ENCODE assay signal across 8 cellular contexts in the genomic region with DNA sequence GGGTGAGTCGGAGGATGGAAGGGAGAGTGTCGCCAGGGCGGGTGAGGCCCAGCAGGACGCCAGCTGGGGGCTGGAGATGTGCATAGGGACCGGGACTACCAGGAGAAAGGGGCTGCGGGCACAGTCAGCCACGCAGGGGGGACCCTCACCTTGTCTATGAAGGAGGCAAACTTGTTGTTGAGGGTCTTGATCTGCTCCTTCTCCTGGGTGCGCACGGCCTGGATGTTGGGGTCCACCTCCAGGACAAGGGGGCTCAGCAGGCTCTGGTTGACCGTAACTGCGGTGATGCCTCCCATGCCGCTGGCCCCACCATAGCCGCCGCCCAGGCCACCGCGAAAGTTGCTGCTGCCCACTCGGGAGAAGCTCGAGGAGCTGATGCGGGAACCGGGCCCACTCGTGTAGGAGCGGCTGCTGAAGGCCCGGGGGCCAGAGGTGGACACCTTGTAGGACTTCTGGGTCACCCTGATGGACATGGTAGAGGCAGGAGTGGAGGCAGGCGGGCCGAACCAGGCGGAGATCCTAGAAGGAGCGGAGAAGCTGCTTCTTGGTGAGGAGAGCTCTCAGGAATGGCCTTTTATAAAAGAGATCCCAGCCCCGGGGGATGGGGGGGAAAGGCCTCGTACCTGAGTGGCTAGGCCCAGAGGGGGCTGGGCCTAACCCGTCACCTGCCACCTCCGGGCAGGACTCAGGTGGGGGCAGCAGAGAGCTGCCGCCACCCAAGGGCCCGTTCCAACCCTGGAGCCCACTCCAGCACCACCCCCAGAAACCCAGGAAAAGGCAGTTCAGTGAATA. TPM values are rescaled to one million over a fixed set of nuclear protein-coding genes. Genes with fewer than 3 reads are reported as not detected.
DNase-seq lines count a peak whose midpoint lies in the region; ATAC-seq and TF ChIP-seq lines count a peak whose summit lies in the region.
"Not testable (repeated sequence)": the region's sequence is repeated elsewhere in the genome, so short reads cannot be mapped to it uniquely, and the experiment has no call there.

A gene (minus strand): TSS at position 568 of the 792 bp plus-strand sequence. CDS start 95 bp downstream, at position 473.

- peak within 1 kb of the TSS; percentile 99 for H3K9ac ChIP-seq in NT2/D1 (ENCODE audit: insufficient read length, low read depth)

- DNase-seq in DMS53 treated with DMSO at 0.1 percent for 48 hours (lab: John Stamatoyannopoulos, UW; ENCODE audit: unreplicated experiment): peak; percentile 98
- DNase-seq in MG63; effector memory CD8-positive, alpha-beta T cell; tibial artery: not testable (repeated sequence)
- DNase-seq in NT2/D1 (ENCODE audit: low read depth, low spot score): peak; percentile 88
- DNase-seq in iPS-NIHi11 (ENCODE audit: low spot score): peak; percentile 94
- DNase-seq in nephron progenitor cell: peak; percentile 66

- not testable (repeated sequence) for ATAC-seq in activated T-helper 17 cell treated with anti-CD3 and anti-CD28 coated beads, Interleukin-2, amount 50 U/mL, for 72 hours (replicated peaks); effector memory CD8-positive, alpha-beta T cell (replicated peaks)

- peak within 1 kb of the TSS; percentile 40 for H3K27ac Mint-ChIP-seq in activated T-helper 17 cell treated with anti-CD3 and anti-CD28 coated beads, Interleukin-2, amount 50 U/mL, for 72 hours
- H3K27ac Mint-ChIP-seq in effector memory CD8-positive, alpha-beta T cell: peak within 1 kb of the TSS; percentile 44 to 95
- H3K27ac Mint-ChIP-seq in nephron progenitor cell: peak within 1 kb of the TSS; percentile 94

- not testable (repeated sequence) for H3K4me3 ChIP-seq in MG63
- H3K4me3 ChIP-seq in NT2/D1 (ENCODE audit: insufficient read length, low read depth) (peak within 1 kb of the TSS; percentile 96), tibial artery (peak within 1 kb of the TSS; percentile 45 to 49)

- TF ChIP-seq CTCF in nephron progenitor cell (IDR thresholded peaks at IDR 0.05): peak; percentile 36
- TF ChIP-seq CTCF in tibial artery (IDR thresholded peaks at IDR 0.05): not testable (repeated sequence)

- intact Hi-C loops in tibial artery (cut with DNase I; ENCODE audit: low total_unique reads): not testable (repeated sequence)

- not testable (repeated sequence) for H3K27me3 ChIP-seq in MG63; NT2/D1 (ENCODE audit: insufficient read depth, insufficient read length); tibial artery

- not testable (repeated sequence) for H3K36me3 ChIP-seq in MG63, tibial artery
- H3K36me3 ChIP-seq in NT2/D1 (ENCODE audit: insufficient read depth, insufficient read length, low read length): peaks cover 49% of the 10 kb centered on the region

- peak within 1 kb of the TSS; percentile 53 for H3K4me3 Mint-ChIP-seq in activated T-helper 17 cell treated with anti-CD3 and anti-CD28 coated beads, Interleukin-2, amount 50 U/mL, for 72 hours
- peak within 1 kb of the TSS; percentile 68 to 83 for H3K4me3 Mint-ChIP-seq in effector memory CD8-positive, alpha-beta T cell
- peak within 1 kb of the TSS; percentile 92 for H3K4me3 Mint-ChIP-seq in nephron progenitor cell

- not testable (repeated sequence) for H3K36me3 Mint-ChIP-seq in activated T-helper 17 cell treated with anti-CD3 and anti-CD28 coated beads, Interleukin-2, amount 50 U/mL, for 72 hours (ENCODE audit: low read depth); effector memory CD8-positive, alpha-beta T cell (ENCODE audit: insufficient read depth)
- H3K36me3 Mint-ChIP-seq in nephron progenitor cell (ENCODE audit: low read depth): peaks cover 24% of the 10 kb centered on the region

- not testable (repeated sequence) for H3K9me3 Mint-ChIP-seq in activated T-helper 17 cell treated with anti-CD3 and anti-CD28 coated beads, Interleukin-2, amount 50 U/mL, for 72 hours; effector memory CD8-positive, alpha-beta T cell; nephron progenitor cell

- H3K27ac ChIP-seq in tibial artery: peak within 1 kb of the TSS; percentile 49 to 63

- H3K4me1 ChIP-seq in NT2/D1 (ENCODE audit: insufficient read depth, insufficient read length) (peaks cover 25% of the 10 kb centered on the region), tibial artery (peaks cover 0 to 17% (median 5%) of the 10 kb centered on the region in 4 donors)

- H3K4me1 Mint-ChIP-seq in activated T-helper 17 cell treated with anti-CD3 and anti-CD28 coated beads, Interleukin-2, amount 50 U/mL, for 72 hours; effector memory CD8-positive, alpha-beta T cell (ENCODE audit: low read depth in 2 of 2): not testable (repeated sequence)
- H3K4me1 Mint-ChIP-seq in nephron progenitor cell: peaks cover 62% of the 10 kb centered on the region

- H3K9me3 ChIP-seq in MG63; NT2/D1 (ENCODE audit: insufficient read depth, low read length); tibial artery: not testable (repeated sequence)

- peaks cover 13% of the 10 kb centered on the region for H3K27me3 Mint-ChIP-seq in activated T-helper 17 cell treated with anti-CD3 and anti-CD28 coated beads, Interleukin-2, amount 50 U/mL, for 72 hours
- peaks cover 15 to 22% of the 10 kb centered on the region in 2 donors for H3K27me3 Mint-ChIP-seq in effector memory CD8-positive, alpha-beta T cell
- H3K27me3 Mint-ChIP-seq in nephron progenitor cell (ENCODE audit: low read depth, poor library complexity): not testable (repeated sequence)

RNA-seq across cellular contexts. Expression of the gene that starts here (rescaled TPM):
- 39.2 and 44.4 TPM in 2 replicates for total RNA-seq in MG63 (2014; rRNA removed; shearing (Covaris generic); ENCODE audit: low replicate concordance)
- total RNA-seq in activated T-helper 17 cell treated with anti-CD3 and anti-CD28 coated beads, Interleukin-2, amount 50 U/mL, for 72 hours: 1 to 10 TPM in 1 of 2 donors, under 1 TPM in 1; 0.22 to 1.2 TPM

Comparison
In these comparisons a context has a peak if more than half of its experiments do, and no peak if none do; other contexts are left out.
1. RNA of the gene that starts here (total RNA-seq): 39.2 to 44.4 TPM in MG63; 0.22 to 1.2 TPM in activated T-helper 17 cell treated with anti-CD3 and anti-CD28 coated beads, Interleukin-2, amount 50 U/mL, for 72 hours; every median in the first group is over 10 times any median in the second.
2. H3K27ac Mint-ChIP-seq: peak in every context shown above with its lines; median percentile 94 in nephron progenitor cell; 70 in effector memory CD8-positive, alpha-beta T cell; 40 in activated T-helper 17 cell treated with anti-CD3 and anti-CD28 coated beads, Interleukin-2, amount 50 U/mL, for 72 hours.
3. Peak in every context shown above with its lines, with median percentiles within 50 percentile points of each other: H3K4me3 Mint-ChIP-seq.